In genomic region chr1:151265446-151266236, GRCh38 we compare ENCODE assay signal across 22 cellular contexts. TPM values are rescaled to one million over a fixed set of nuclear protein-coding genes. Genes with fewer than 3 reads are reported as not detected.
DNase-seq lines count a peak whose midpoint lies in the region; ATAC-seq and TF ChIP-seq lines count a peak whose summit lies in the region.
"Had no signal": no experiment of that assay in that cellular context is flagged by ENCODE, and none has a peak within 500 bp of the region (broad histone marks: within the 10 kb centered on the region; RNA-seq: fewer than 3 reads in every experiment).

No MANE protein-coding gene starts in this region.

- H3K4me1 Mint-ChIP-seq in activated B cell treated with CpG ODN at 0.5 μM for 24 hours: peaks cover 18% of the 10 kb centered on the region
- H3K4me1 Mint-ChIP-seq in stimulated activated naive CD8-positive, alpha-beta T cell treated with anti-CD3 and anti-CD28 coated beads, Interleukin-15, Interleukin-2, amounts not matched to agents 100 ng/mL and 50 ng/mL, for 24 hours (ENCODE audit: low read depth): no peaks in the 10 kb centered on the region
- H3K4me1 Mint-ChIP-seq: activated CD4-positive, alpha-beta T cell treated with anti-CD3 and anti-CD28 coated beads, Interleukin-2, amount 10 ng/mL, durations not matched to agents 24 days and 14 days; activated CD8-positive, alpha-beta memory T cell treated with anti-CD3 and anti-CD28 coated beads, Interleukin-2, amount 10 ng/mL, durations not matched to agents 7 days and 5 days; mesothelial cell of epicardium; nephron had no signal

- CTCF ChIA-PET in activated B cell treated with CpG ODN at 0.5 μM for 24 hours (lab: Charles Lee): no interaction called here

- H3K27me3 Mint-ChIP-seq in activated B cell treated with CpG ODN at 0.5 μM for 24 hours: no peaks in the 10 kb centered on the region
- H3K27me3 Mint-ChIP-seq in stimulated activated naive CD8-positive, alpha-beta T cell treated with anti-CD3 and anti-CD28 coated beads, Interleukin-15, Interleukin-2, amounts not matched to agents 100 ng/mL and 50 ng/mL, for 24 hours: no peaks in the 10 kb centered on the region
- H3K27me3 Mint-ChIP-seq: activated CD4-positive, alpha-beta T cell treated with anti-CD3 and anti-CD28 coated beads, Interleukin-2, amount 10 ng/mL, durations not matched to agents 24 days and 14 days; activated CD8-positive, alpha-beta memory T cell treated with anti-CD3 and anti-CD28 coated beads, Interleukin-2, amount 10 ng/mL, durations not matched to agents 7 days and 5 days had no signal

- H3K4me1 ChIP-seq in mucosa of descending colon (ENCODE audit: low read depth): no peaks in the 10 kb centered on the region
- H3K4me1 ChIP-seq: heart right ventricle, upper lobe of left lung had no signal

- POLR2A ChIA-PET in activated B cell treated with CpG ODN at 0.5 μM for 24 hours (lab: Charles Lee): interaction anchor here (2.8 kb wide), 1 partner anchor 11 kb away, joined by 14 read pairs; the partner anchor contains the start of gene PSMD4

- H3K9me3 ChIP-seq in mucosa of descending colon: no peaks in the 10 kb centered on the region
- H3K9me3 ChIP-seq: adrenal gland, heart right ventricle, upper lobe of left lung had no signal

- H3K36me3 Mint-ChIP-seq in activated naive CD4-positive, alpha-beta T cell treated with anti-CD3 and anti-CD28 coated beads, Interleukin-2, amount 50 U/mL, for 72 hours: peaks cover 0 to 7% of the 10 kb centered on the region in 2 donors
- peaks cover 66% of the 10 kb centered on the region for H3K36me3 Mint-ChIP-seq in activated B cell treated with CpG ODN at 0.5 μM for 24 hours (ENCODE audit: low read depth)
- H3K36me3 Mint-ChIP-seq in stimulated activated naive CD8-positive, alpha-beta T cell treated with anti-CD3 and anti-CD28 coated beads, Interleukin-15, Interleukin-2, amounts not matched to agents 100 ng/mL and 50 ng/mL, for 24 hours (ENCODE audit: low read depth): peaks cover 62% of the 10 kb centered on the region

- no peak for DNase-seq in activated naive CD4-positive, alpha-beta T cell treated with anti-CD3 and anti-CD28 coated beads, Interleukin-2, amount 50 U/mL, for 72 hours (ENCODE audit: low spot score in 2 of 2)
- no peak for DNase-seq in activated naive CD4-positive, alpha-beta T cell treated with anti-CD3 and anti-CD28 coated beads, Interleukin-2, amount 50 U/mL, for 16 hours
- no peak for DNase-seq in activated B cell treated with CpG ODN at 0.5 μM for 24 hours
- no peak for DNase-seq in mucosa of descending colon
- DNase-seq in hepatic stellate cell (ENCODE audit: low spot score): no peak
- DNase-seq in COLO668 (lab: John Stamatoyannopoulos, UW; ENCODE audit: unreplicated experiment): no peak
- DNase-seq: activated CD4-positive, alpha-beta T cell treated with anti-CD3 and anti-CD28 coated beads, Interleukin-2, amount 10 ng/mL, durations not matched to agents 24 days and 14 days; activated CD8-positive, alpha-beta memory T cell treated with anti-CD3 and anti-CD28 coated beads, Interleukin-2, amount 10 ng/mL, durations not matched to agents 7 days and 5 days; adrenal gland; brain microvascular endothelial cell; foreskin fibroblast; heart right ventricle; IMR-90; NCI-H1105; NCI-H1930; NCI-H2227 treated with DMSO at 0.1 percent for 48 hours; upper lobe of left lung had no signal

- intact Hi-C loops in activated B cell treated with CpG ODN at 0.5 μM for 24 hours (cut with micrococcal nuclease): no loop called here
- intact Hi-C loops in mucosa of descending colon (cut with DNase I, micrococcal nuclease): no loop called here

- no peak overlapping the region for H3K4me3 ChIP-seq in mucosa of descending colon
- H3K4me3 ChIP-seq: adrenal gland, heart right ventricle, upper lobe of left lung had no signal

- no peak for ATAC-seq in activated naive CD4-positive, alpha-beta T cell treated with anti-CD3 and anti-CD28 coated beads, Interleukin-2, amount 50 U/mL, for 72 hours
- ATAC-seq in activated B cell treated with CpG ODN at 0.5 μM for 24 hours (ENCODE audit: low read depth): no peak
- ATAC-seq in mucosa of descending colon: peak; percentile 17
- ATAC-seq in HG03135 (IDR thresholded peaks at IDR 0.05; ENCODE audit: unreplicated experiment): no peak
- ATAC-seq: activated CD8-positive, alpha-beta memory T cell treated with anti-CD3 and anti-CD28 coated beads, Interleukin-2, amount 10 ng/mL, durations not matched to agents 7 days and 5 days; heart right ventricle had no signal

- peak overlapping the region; percentile 3 to 87 for H3K27ac Mint-ChIP-seq in activated naive CD4-positive, alpha-beta T cell treated with anti-CD3 and anti-CD28 coated beads, Interleukin-2, amount 50 U/mL, for 72 hours
- peak overlapping the region; percentile 50 for H3K27ac Mint-ChIP-seq in activated B cell treated with CpG ODN at 0.5 μM for 24 hours
- peak overlapping the region; percentile 23 for H3K27ac Mint-ChIP-seq in stimulated activated naive CD8-positive, alpha-beta T cell treated with anti-CD3 and anti-CD28 coated beads, Interleukin-15, Interleukin-2, amounts not matched to agents 100 ng/mL and 50 ng/mL, for 24 hours
- H3K27ac Mint-ChIP-seq: activated CD8-positive, alpha-beta memory T cell treated with anti-CD3 and anti-CD28 coated beads, Interleukin-2, amount 10 ng/mL, durations not matched to agents 7 days and 5 days; mesothelial cell of epicardium; nephron; T-helper 2 cell treated with Interferon-gamma antibody and Interleukin-4, amounts not matched to agents 5 μg/mL and 100 μg/mL, for 36 hours had no signal

- no peak overlapping the region for H3K4me3 Mint-ChIP-seq in activated B cell treated with CpG ODN at 0.5 μM for 24 hours
- H3K4me3 Mint-ChIP-seq in stimulated activated naive CD8-positive, alpha-beta T cell treated with anti-CD3 and anti-CD28 coated beads, Interleukin-15, Interleukin-2, amounts not matched to agents 100 ng/mL and 50 ng/mL, for 24 hours: no peak overlapping the region
- H3K4me3 Mint-ChIP-seq: activated CD4-positive, alpha-beta T cell treated with anti-CD3 and anti-CD28 coated beads, Interleukin-2, amount 10 ng/mL, durations not matched to agents 24 days and 14 days; activated CD8-positive, alpha-beta memory T cell treated with anti-CD3 and anti-CD28 coated beads, Interleukin-2, amount 10 ng/mL, durations not matched to agents 7 days and 5 days; mesothelial cell of epicardium; nephron; T-helper 2 cell treated with Interferon-gamma antibody and Interleukin-4, amounts not matched to agents 5 μg/mL and 100 μg/mL, for 36 hours had no signal

- H3K9me3 Mint-ChIP-seq in activated naive CD4-positive, alpha-beta T cell treated with anti-CD3 and anti-CD28 coated beads, Interleukin-2, amount 50 U/mL, for 72 hours: no peaks in the 10 kb centered on the region
- H3K9me3 Mint-ChIP-seq in activated B cell treated with CpG ODN at 0.5 μM for 24 hours: no peaks in the 10 kb centered on the region
- H3K9me3 Mint-ChIP-seq in stimulated activated naive CD8-positive, alpha-beta T cell treated with anti-CD3 and anti-CD28 coated beads, Interleukin-15, Interleukin-2, amounts not matched to agents 100 ng/mL and 50 ng/mL, for 24 hours: no peaks in the 10 kb centered on the region
- H3K9me3 Mint-ChIP-seq: activated CD4-positive, alpha-beta T cell treated with anti-CD3 and anti-CD28 coated beads, Interleukin-2, amount 10 ng/mL, durations not matched to agents 24 days and 14 days; mesothelial cell of epicardium; nephron; T-helper 2 cell treated with Interferon-gamma antibody and Interleukin-4, amounts not matched to agents 5 μg/mL and 100 μg/mL, for 36 hours had no signal

- peaks cover 3% of the 10 kb centered on the region for H3K36me3 ChIP-seq in mucosa of descending colon (ENCODE audit: low read depth)

- TF ChIP-seq CTCF in activated B cell treated with CpG ODN at 0.5 μM for 24 hours (IDR thresholded peaks at IDR 0.05) (no peak), mucosa of descending colon (IDR thresholded peaks at IDR 0.05) (no peak)

RNA-seq across cellular contexts. Expression of gene PSMD4, which starts 11.1 kb away (rescaled TPM):
- 100 to 1,000 TPM; 185 to 189 TPM for total RNA-seq in activated naive CD4-positive, alpha-beta T cell treated with anti-CD3 and anti-CD28 coated beads, Interleukin-2, amount 50 U/mL, for 72 hours
- total RNA-seq in activated B cell treated with CpG ODN at 0.5 μM for 24 hours (189 and 201 TPM in 2 replicates), mucosa of descending colon (100 to 1,000 TPM in 1 of 3 donors, 10 to 100 TPM in 2; 90.2 to 150 (median 95.1) TPM)

RNA-seq across cellular contexts. Expression of gene ZNF687, which starts 16.5 kb away (rescaled TPM):
- 10 to 100 TPM; 28.0 to 29.0 TPM for total RNA-seq in activated naive CD4-positive, alpha-beta T cell treated with anti-CD3 and anti-CD28 coated beads, Interleukin-2, amount 50 U/mL, for 72 hours
- total RNA-seq in activated B cell treated with CpG ODN at 0.5 μM for 24 hours: 38.8 and 40.3 TPM in 2 replicates
- total RNA-seq in mucosa of descending colon: 10 to 100 TPM; 22.6 to 31.8 (median 29.7) TPM
